Comparison of ENCODE assay signal across 19 cellular contexts in genomic region chr2:6931753-6932152, GRCh38. TPM values are rescaled to one million over a fixed set of nuclear protein-coding genes. Genes with fewer than 3 reads are reported as not detected.
A peak's percentile ranks its signal among the peaks of the same experiment; 100 is the strongest.
DNase-seq lines count a peak whose midpoint lies in the region; ATAC-seq and TF ChIP-seq lines count a peak whose summit lies in the region.
"Had no signal": no experiment of that assay in that cellular context is flagged by ENCODE, and none has a peak within 500 bp of the region (broad histone marks: within the 10 kb centered on the region; RNA-seq: fewer than 3 reads in every experiment).

No MANE protein-coding gene starts in this region.

- in situ Hi-C loops in G401 (cut with HindIII; ENCODE audit: low sequenced_read_pairs) = no loop called here

- H3K27me3 ChIP-seq in dorsolateral prefrontal cortex = no peaks in the 10 kb centered on the region
- H3K27me3 ChIP-seq in psoas muscle (ENCODE audit: insufficient read depth in 3 of 3, low read length in 2 of 3) = no peaks in the 10 kb centered on the region
- H3K27me3 ChIP-seq: BLaER1 had no signal

- POLR2A ChIA-PET in activated CD4-positive, alpha-beta T cell treated with anti-CD3 and anti-CD28 coated beads for 36 hours (lab: Charles Lee) = no interaction called here

- DNase-seq in activated T-cell treated with anti-CD3 and anti-CD28 coated beads, Interleukin-2, amount 50 U/mL, for 72 hours = no peak
- DNase-seq in activated T-cell treated with anti-CD3 and anti-CD28 coated beads, Interleukin-2, amount 50 U/mL, for 48 hours = no peak
- DNase-seq in G401 (ENCODE audit: low spot score) (peak; percentile 17), dorsolateral prefrontal cortex (no peak), psoas muscle (no peak), NCI-H2227 (lab: John Stamatoyannopoulos, UW; ENCODE audit: unreplicated experiment) (no peak)
- no peak for DNase-seq in activated CD4-positive, alpha-beta T cell treated with anti-CD3 and anti-CD28 coated beads for 36 hours
- DNase-seq: CD4-positive, alpha-beta memory T cell; DMS153; DMS79; GF-D8; H9 had no signal

- no peak overlapping the region for H3K4me3 Mint-ChIP-seq in activated T-cell treated with anti-CD3 and anti-CD28 coated beads, Interleukin-2, amount 50 U/mL, for 72 hours
- no peak overlapping the region for H3K4me3 Mint-ChIP-seq in activated CD4-positive, alpha-beta T cell treated with anti-CD3 and anti-CD28 coated beads for 36 hours
- H3K4me3 Mint-ChIP-seq: CD14-positive monocyte, H9 had no signal

- H3K27ac ChIP-seq in dorsolateral prefrontal cortex = peak overlapping the region in 55 of 59 donors; percentile 3 to 95 (median 88)
- peak overlapping the region; percentile 30 for H3K27ac ChIP-seq in psoas muscle
- H3K27ac ChIP-seq: 22Rv1, A549, BLaER1 had no signal

- H3K9me3 ChIP-seq in psoas muscle = no peaks in the 10 kb centered on the region
- H3K9me3 ChIP-seq: A549 had no signal

- intact Hi-C loops in dorsolateral prefrontal cortex (cut with DNase I) = no loop called here
- intact Hi-C loops in psoas muscle (cut with DNase I) = no loop called here
- intact Hi-C loops in activated CD4-positive, alpha-beta T cell treated with anti-CD3 and anti-CD28 coated beads for 36 hours (cut with DNase I, micrococcal nuclease) = no loop called here

- CTCF ChIA-PET in activated CD4-positive, alpha-beta T cell treated with anti-CD3 and anti-CD28 coated beads for 36 hours (lab: Charles Lee) = interaction anchor here (0.8 to 2.2 kb wide), 3 partner anchors 12 to 113 kb away, joined by 3 to 7 read pairs (median 4); no protein-coding TSS in a partner anchor

- no peaks in the 10 kb centered on the region for H3K27me3 Mint-ChIP-seq in activated T-cell treated with anti-CD3 and anti-CD28 coated beads, Interleukin-2, amount 50 U/mL, for 72 hours (ENCODE audit: low read depth)
- H3K27me3 Mint-ChIP-seq in activated CD4-positive, alpha-beta T cell treated with anti-CD3 and anti-CD28 coated beads for 36 hours = no peaks in the 10 kb centered on the region
- H3K27me3 Mint-ChIP-seq: CD4-positive, alpha-beta memory T cell had no signal

- peaks cover 44% of the 10 kb centered on the region for H3K4me1 ChIP-seq in psoas muscle
- H3K4me1 ChIP-seq: A549 had no signal

- H3K9me3 Mint-ChIP-seq in activated T-cell treated with anti-CD3 and anti-CD28 coated beads, Interleukin-2, amount 50 U/mL, for 72 hours = peaks cover 3 to 5% of the 10 kb centered on the region in 2 donors
- peaks cover 13% of the 10 kb centered on the region for H3K9me3 Mint-ChIP-seq in activated CD4-positive, alpha-beta T cell treated with anti-CD3 and anti-CD28 coated beads for 36 hours (ENCODE audit: low read depth)

- 81 to 90% (median 82%) methylated on average over 1 of the region's 1 CpG for WGBS in psoas muscle, 3 donors

- peaks cover 15 to 32% of the 10 kb centered on the region in 2 donors for H3K36me3 Mint-ChIP-seq in activated T-cell treated with anti-CD3 and anti-CD28 coated beads, Interleukin-2, amount 50 U/mL, for 72 hours (ENCODE audit: insufficient read depth in 2 of 2)
- H3K36me3 Mint-ChIP-seq in activated CD4-positive, alpha-beta T cell treated with anti-CD3 and anti-CD28 coated beads for 36 hours (ENCODE audit: low read depth) = peaks cover 37% of the 10 kb centered on the region

- H3K36me3 ChIP-seq in psoas muscle (ENCODE audit: insufficient read depth in 1 of 2, low read depth in 1 of 2) = no peaks in the 10 kb centered on the region

- no peak for ATAC-seq in activated T-cell treated with anti-CD3 and anti-CD28 coated beads, Interleukin-2, amount 50 U/mL, for 72 hours (replicated peaks in 1 of 2)
- no peak for ATAC-seq in psoas muscle
- ATAC-seq in GM19328 (IDR thresholded peaks at IDR 0.05; ENCODE audit: unreplicated experiment) = no peak
- no peak for ATAC-seq in activated CD4-positive, alpha-beta T cell treated with anti-CD3 and anti-CD28 coated beads for 36 hours
- ATAC-seq: A549 had no signal

- peak overlapping the region; percentile 22 for H3K27ac Mint-ChIP-seq in activated T-cell treated with anti-CD3 and anti-CD28 coated beads, Interleukin-2, amount 50 U/mL, for 72 hours
- H3K27ac Mint-ChIP-seq in activated CD4-positive, alpha-beta T cell treated with anti-CD3 and anti-CD28 coated beads for 36 hours = no peak overlapping the region
- H3K27ac Mint-ChIP-seq: CD14-positive monocyte, H9 had no signal

- TF ChIP-seq CTCF in dorsolateral prefrontal cortex (IDR thresholded peaks at IDR 0.05 in 54 of 56, conservative IDR thresholded peaks at IDR 0.05 in 2 of 56; ENCODE audit: low read depth in 1 of 56, partially characterized antibody in 56 of 56) (no peak), psoas muscle (IDR thresholded peaks at IDR 0.05) (no peak)

- peaks cover 50% of the 10 kb centered on the region for H3K4me1 Mint-ChIP-seq in activated T-cell treated with anti-CD3 and anti-CD28 coated beads, Interleukin-2, amount 50 U/mL, for 72 hours (ENCODE audit: low read depth)
- H3K4me1 Mint-ChIP-seq in activated CD4-positive, alpha-beta T cell treated with anti-CD3 and anti-CD28 coated beads for 36 hours = peaks cover 65% of the 10 kb centered on the region

- H3K4me3 ChIP-seq in dorsolateral prefrontal cortex (no peak overlapping the region), psoas muscle (no peak overlapping the region)
- H3K4me3 ChIP-seq: A549, BLaER1 had no signal

RNA-seq across cellular contexts. Expression of gene RNF144A, which starts 14.5 kb away (rescaled TPM):
- total RNA-seq in activated T-cell treated with anti-CD3 and anti-CD28 coated beads, Interleukin-2, amount 50 U/mL, for 72 hours = 10 to 100 TPM; 52.1 to 73.9 TPM
- 3.3 and 13.4 TPM in 2 replicates for total RNA-seq in G401 (2014; rRNA removed; shearing (Covaris generic))
- total RNA-seq in dorsolateral prefrontal cortex (100 to 1,000 TPM in 23 of 120 experiments, 10 to 100 TPM in 97; 49.5 to 144 (median 83.6) TPM), psoas muscle (10 to 100 TPM in 2 of 4 donors, 1 to 10 TPM in 2; 8.2 to 15.6 (median 11.9) TPM)
- 1 to 10 TPM; 2.4 to 8.7 (median 5.4) TPM for polyA plus RNA-seq in psoas muscle
- total RNA-seq in activated CD4-positive, alpha-beta T cell treated with anti-CD3 and anti-CD28 coated beads for 36 hours = 10 to 100 TPM; 38.6 to 42.7 TPM

RNA-seq across cellular contexts. Expression of gene RSAD2, which starts 54.2 kb away (rescaled TPM):
- 10 to 100 TPM in 1 of 2 donors, 1 to 10 TPM in 1; 5.4 to 17.8 TPM for total RNA-seq in activated T-cell treated with anti-CD3 and anti-CD28 coated beads, Interleukin-2, amount 50 U/mL, for 72 hours
- not detected in 2 replicates for total RNA-seq in G401 (2014; rRNA removed; shearing (Covaris generic))
- total RNA-seq in dorsolateral prefrontal cortex (10 to 100 TPM in 27 of 120 experiments, 1 to 10 TPM in 93; 2.4 to 51.2 (median 7.7) TPM), psoas muscle (1 to 10 TPM; 1.7 to 3.1 (median 2.6) TPM)
- polyA plus RNA-seq in psoas muscle = 1 to 10 TPM in 2 of 3 donors, under 1 TPM in 1; 0.95 to 2.7 (median 2.1) TPM
- total RNA-seq in activated CD4-positive, alpha-beta T cell treated with anti-CD3 and anti-CD28 coated beads for 36 hours = 10 to 100 TPM in 1 of 2 experiments, 1 to 10 TPM in 1; 8.1 to 10.2 TPM
- total RNA-seq: H1, H9 had no signal
- polyA plus RNA-seq: AG04450, H1 had no signal
